In the genomic region with DNA sequence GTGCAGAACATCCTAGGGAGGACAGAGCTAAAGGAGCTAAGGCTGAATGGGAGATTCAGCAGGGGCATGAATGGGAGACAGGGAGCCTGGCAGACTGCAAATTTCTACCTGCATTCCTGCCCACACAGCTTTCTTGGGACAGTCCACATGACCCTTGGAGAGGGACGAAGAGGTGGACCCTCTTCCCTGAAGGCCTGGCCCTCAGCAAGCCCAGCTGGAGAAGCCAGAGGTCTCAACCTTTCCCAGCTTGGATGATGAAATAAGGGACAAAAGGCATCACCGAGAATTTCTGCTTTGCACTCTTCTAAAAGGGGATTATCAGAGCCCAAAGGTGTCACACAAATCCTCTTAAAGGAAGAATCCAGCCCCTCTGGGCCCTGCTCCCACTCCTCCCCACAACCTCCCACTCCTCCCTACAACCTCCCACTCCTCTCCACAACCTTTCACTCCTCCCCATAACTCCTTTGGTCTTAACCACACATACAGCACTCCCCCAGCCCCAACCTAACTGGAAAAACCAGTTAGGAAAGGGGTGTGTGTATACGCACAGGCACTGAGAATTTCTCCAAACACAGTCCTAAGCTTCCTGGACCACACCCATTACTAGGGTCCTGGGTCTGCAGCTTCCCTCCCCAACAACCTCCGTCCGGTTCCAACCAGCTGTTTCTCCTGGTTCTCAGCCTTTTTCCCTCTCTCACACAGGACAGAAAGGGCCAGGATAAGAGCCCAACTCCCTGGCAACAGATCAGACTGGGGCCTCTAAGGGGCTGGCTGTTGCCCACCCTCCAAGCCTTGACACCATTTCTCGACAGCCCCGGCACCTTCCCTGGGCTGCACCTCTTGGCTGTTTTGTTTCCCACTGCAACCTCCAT, we compare ENCODE assay signal across 13 cellular contexts. TPM values are rescaled to one million over a fixed set of nuclear protein-coding genes. Genes with fewer than 3 reads are reported as not detected.
DNase-seq lines count a peak whose midpoint lies in the region; ATAC-seq and TF ChIP-seq lines count a peak whose summit lies in the region.
"Had no signal": no experiment of that assay in that cellular context is flagged by ENCODE, and none has a peak within 500 bp of the region (broad histone marks: within the 10 kb centered on the region; RNA-seq: fewer than 3 reads in every experiment).

No MANE protein-coding gene starts in this region.

- WGBS in heart left ventricle, 4 donors: 45 to 58% (median 53%) methylated on average over 6 to 7 of the region's 7 CpGs

- intact Hi-C loops in heart left ventricle (cut with DNase I) (loop anchor here in 1 of 10 donors (10.0 kb wide), 1 partner anchor 84 kb away; no protein-coding TSS in a partner anchor), cardiac septum (cut with DNase I) (loop anchor here (5.0 kb wide), 1 partner anchor 91 kb away; a partner anchor contains a TSS), dorsolateral prefrontal cortex (cut with DNase I) (no loop called here), uterus (cut with DNase I; ENCODE audit: low total_unique reads) (no loop called here)

- no peak for TF ChIP-seq POLR2A in heart left ventricle (IDR thresholded peaks at IDR 0.05)
- no peak for TF ChIP-seq POLR2A in uterus (IDR thresholded peaks at IDR 0.05)

- H3K4me1 ChIP-seq in heart left ventricle (peaks cover 19 to 74% (median 65%) of the 10 kb centered on the region in 12 donors), muscle layer of duodenum (ENCODE audit: control insufficient read depth in 1 of 2, insufficient read depth in 2 of 2, low read length in 2 of 2) (peaks cover 53 to 76% of the 10 kb centered on the region in 2 donors), uterus (peaks cover 25 to 57% of the 10 kb centered on the region in 2 donors)

- H3K27me3 ChIP-seq in heart left ventricle: no peaks in the 10 kb centered on the region
- no peaks in the 10 kb centered on the region for H3K27me3 ChIP-seq in dorsolateral prefrontal cortex
- no peaks in the 10 kb centered on the region for H3K27me3 ChIP-seq in muscle layer of duodenum (ENCODE audit: low read depth, low read length)
- H3K27me3 ChIP-seq in uterus: no peaks in the 10 kb centered on the region

- no peak for DNase-seq in heart left ventricle
- DNase-seq in cardiac septum (ENCODE audit: low spot score): no peak
- no peak for DNase-seq in dorsolateral prefrontal cortex
- no peak for DNase-seq in uterus
- DNase-seq in NCI-H146 treated with DMSO at 0.1 percent for 48 hours (lab: John Stamatoyannopoulos, UW; ENCODE audit: unreplicated experiment): no peak
- no peak for DNase-seq in UCSD-AML1 (lab: John Stamatoyannopoulos, UW; ENCODE audit: unreplicated experiment)
- DNase-seq: amygdala; NCI-H774; retina; stimulated activated naive CD4-positive, alpha-beta T cell had no signal

- H3K36me3 ChIP-seq in heart left ventricle (peaks cover 0 to 39% (median 17%) of the 10 kb centered on the region in 9 donors), muscle layer of duodenum (ENCODE audit: control insufficient read depth in 1 of 2, insufficient read depth in 2 of 2, low read length in 2 of 2) (peaks cover 14 to 19% of the 10 kb centered on the region in 2 donors), uterus (no peaks in the 10 kb centered on the region)

- H3K4me3 ChIP-seq in heart left ventricle: no peak overlapping the region
- no peak overlapping the region for H3K4me3 ChIP-seq in dorsolateral prefrontal cortex
- peak overlapping the region in 1 of 2 donors; percentile 15 for H3K4me3 ChIP-seq in muscle layer of duodenum (ENCODE audit: low read depth in 1 of 2, low read length in 2 of 2)
- no peak overlapping the region for H3K4me3 ChIP-seq in uterus

- no peak for ATAC-seq in heart left ventricle
- no peak for ATAC-seq in HG02981 (IDR thresholded peaks at IDR 0.05; ENCODE audit: unreplicated experiment)
- ATAC-seq: activated CD4-positive, CD25-positive, alpha-beta regulatory T cell treated with anti-CD3 and anti-CD28 coated beads, Interleukin-2, amount 50 U/mL, for 24 hours had no signal

- TF ChIP-seq CTCF in heart left ventricle (IDR thresholded peaks at IDR 0.05) (no peak), dorsolateral prefrontal cortex (IDR thresholded peaks at IDR 0.05 in 54 of 56, conservative IDR thresholded peaks at IDR 0.05 in 2 of 56; ENCODE audit: low read depth in 1 of 56, partially characterized antibody in 56 of 56) (no peak), uterus (IDR thresholded peaks at IDR 0.05) (no peak)

- H3K9me3 ChIP-seq in heart left ventricle (no peaks in the 10 kb centered on the region), muscle layer of duodenum (ENCODE audit: control insufficient read depth in 1 of 2, low read length in 2 of 2) (no peaks in the 10 kb centered on the region), uterus (no peaks in the 10 kb centered on the region)

- H3K27ac ChIP-seq in heart left ventricle: peak overlapping the region in 11 of 12 donors; percentile 22 to 95 (median 80)
- H3K27ac ChIP-seq in dorsolateral prefrontal cortex: peak overlapping the region in 43 of 59 donors; percentile 2 to 87 (median 63)
- peak overlapping the region; percentile 95 for H3K27ac ChIP-seq in muscle layer of duodenum (ENCODE audit: low read length)
- H3K27ac ChIP-seq in uterus: peak overlapping the region; percentile 94 to 99

RNA-seq across cellular contexts. Expression of a gene that starts 38.5 kb away (rescaled TPM):
- total RNA-seq in heart left ventricle (100 to 1,000 TPM; 299 to 597 (median 438) TPM), cardiac septum (462 TPM), dorsolateral prefrontal cortex (100 to 1,000 TPM; 155 to 321 (median 208) TPM), uterus (1,000 to 10,000 TPM in 2 of 4 donors, 100 to 1,000 TPM in 2; 505 to 3,151 (median 1,895) TPM)
- 1,000 to 10,000 TPM; 1,719 to 2,980 TPM for polyA plus RNA-seq in heart left ventricle

RNA-seq across cellular contexts. Expression of a gene that starts 38.6 kb away (rescaled TPM):
- total RNA-seq in heart left ventricle (10 to 100 TPM in 1 of 9 donors, 1 to 10 TPM in 7, under 1 TPM in 1; 0.71 to 10.1 (median 4.1) TPM), cardiac septum (3.0 TPM), dorsolateral prefrontal cortex (10 to 100 TPM in 119 of 120 experiments, 1 to 10 TPM in 1; 9.2 to 31.7 (median 18.5) TPM), uterus (10 to 100 TPM in 2 of 4 donors, 1 to 10 TPM in 2; 7.4 to 18.2 (median 10.5) TPM)
- 1 to 10 TPM in 1 of 2 donors, under 1 TPM in 1; 0.72 to 2.6 TPM for polyA plus RNA-seq in heart left ventricle
